ENCODE assay signal across 20 cellular contexts in the genomic region with DNA sequence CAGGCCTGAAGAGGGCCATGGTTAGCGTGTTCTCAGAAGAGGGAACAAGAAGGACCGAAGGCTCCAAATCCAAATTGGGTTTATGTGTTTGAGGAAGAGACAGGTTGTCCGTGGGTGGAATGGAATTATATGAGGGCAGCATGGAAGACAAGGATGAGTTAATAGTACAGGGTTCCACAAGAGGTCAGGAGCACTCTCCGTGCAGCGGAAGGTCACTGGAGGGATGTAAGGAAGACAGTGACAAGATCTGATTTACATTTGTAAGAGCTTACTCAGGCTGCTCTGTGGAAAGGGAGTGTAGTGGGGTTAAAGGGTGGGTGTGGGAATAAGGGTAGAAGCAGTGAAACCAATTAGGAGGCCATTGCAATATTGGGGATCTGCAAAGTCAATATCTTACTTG.
"Had no signal": no experiment of that assay in that cellular context is flagged by ENCODE, and none has a peak within 500 bp of the region (broad histone marks: within the 10 kb centered on the region; RNA-seq: fewer than 3 reads in every experiment).

No MANE protein-coding gene starts in this region.

- H3K27ac ChIP-seq: epithelial cell of prostate, esophagus muscularis mucosa, gastrocnemius medialis, spleen, stomach, thoracic aorta, transverse colon had no signal

- DNase-seq: cortex of kidney; effector memory CD4-positive, alpha-beta T cell; gastrocnemius medialis; glutamatergic neuron; left colon; mucosa of descending colon; naive thymus-derived CD8-positive, alpha-beta T cell; posterior cingulate gyrus; spleen; stimulated activated CD4-positive, alpha-beta T cell treated with anti-CD3 and anti-CD28 coated beads, Interleukin-15, amount 100 ng/mL, for 24 hours; stimulated activated CD4-positive, alpha-beta T cell treated with anti-CD3 and anti-CD28 coated beads, Interleukin-1b, Interleukin-23, amount 100 ng/mL, for 48 hours; stimulated activated CD4-positive, alpha-beta T cell treated with anti-CD3 and anti-CD28 coated beads, Interleukin-4, amount 100 ng/mL, for 24 hours; stimulated activated naive B cell treated with anti-CD40 and anti-IgM and Interleukin-4, amounts not matched to agents 10 μg/mL and 1 μg/mL and 100 μg/mL, for 72 hours; stomach; substantia nigra; transverse colon had no signal

- H3K4me3 Mint-ChIP-seq: naive thymus-derived CD8-positive, alpha-beta T cell; stimulated activated naive B cell treated with anti-CD40 and anti-IgM and Interleukin-4, amounts not matched to agents 10 μg/mL and 1 μg/mL and 100 μg/mL, for 72 hours had no signal

- H3K4me1 ChIP-seq: esophagus muscularis mucosa, gastrocnemius medialis, spleen, stomach, transverse colon had no signal

- H3K4me1 Mint-ChIP-seq: naive thymus-derived CD8-positive, alpha-beta T cell; stimulated activated naive B cell treated with anti-CD40 and anti-IgM and Interleukin-4, amounts not matched to agents 10 μg/mL and 1 μg/mL and 100 μg/mL, for 72 hours had no signal

- ATAC-seq: gastrocnemius medialis; left colon; mucosa of descending colon; naive thymus-derived CD8-positive, alpha-beta T cell; sciatic nerve; stimulated activated naive B cell treated with anti-CD40 and anti-IgM and Interleukin-4, amounts not matched to agents 10 μg/mL and 1 μg/mL and 100 μg/mL, for 72 hours had no signal

- H3K36me3 Mint-ChIP-seq: naive thymus-derived CD8-positive, alpha-beta T cell; stimulated activated naive B cell treated with anti-CD40 and anti-IgM and Interleukin-4, amounts not matched to agents 10 μg/mL and 1 μg/mL and 100 μg/mL, for 72 hours had no signal

- H3K27me3 ChIP-seq: esophagus muscularis mucosa, gastrocnemius medialis, spleen, stomach, transverse colon had no signal

- H3K27ac Mint-ChIP-seq: naive thymus-derived CD8-positive, alpha-beta T cell; stimulated activated naive B cell treated with anti-CD40 and anti-IgM and Interleukin-4, amounts not matched to agents 10 μg/mL and 1 μg/mL and 100 μg/mL, for 72 hours had no signal

- H3K9me3 ChIP-seq: esophagus muscularis mucosa, gastrocnemius medialis, mucosa of descending colon, thoracic aorta, transverse colon had no signal

- H3K36me3 ChIP-seq: esophagus muscularis mucosa, gastrocnemius medialis, spleen, stomach, thoracic aorta, transverse colon had no signal

- H3K4me3 ChIP-seq: esophagus muscularis mucosa, gastrocnemius medialis, mucosa of descending colon, spleen, stomach, thoracic aorta, transverse colon had no signal
